ENCODE assay signal across 8 cellular contexts in the genomic region with DNA sequence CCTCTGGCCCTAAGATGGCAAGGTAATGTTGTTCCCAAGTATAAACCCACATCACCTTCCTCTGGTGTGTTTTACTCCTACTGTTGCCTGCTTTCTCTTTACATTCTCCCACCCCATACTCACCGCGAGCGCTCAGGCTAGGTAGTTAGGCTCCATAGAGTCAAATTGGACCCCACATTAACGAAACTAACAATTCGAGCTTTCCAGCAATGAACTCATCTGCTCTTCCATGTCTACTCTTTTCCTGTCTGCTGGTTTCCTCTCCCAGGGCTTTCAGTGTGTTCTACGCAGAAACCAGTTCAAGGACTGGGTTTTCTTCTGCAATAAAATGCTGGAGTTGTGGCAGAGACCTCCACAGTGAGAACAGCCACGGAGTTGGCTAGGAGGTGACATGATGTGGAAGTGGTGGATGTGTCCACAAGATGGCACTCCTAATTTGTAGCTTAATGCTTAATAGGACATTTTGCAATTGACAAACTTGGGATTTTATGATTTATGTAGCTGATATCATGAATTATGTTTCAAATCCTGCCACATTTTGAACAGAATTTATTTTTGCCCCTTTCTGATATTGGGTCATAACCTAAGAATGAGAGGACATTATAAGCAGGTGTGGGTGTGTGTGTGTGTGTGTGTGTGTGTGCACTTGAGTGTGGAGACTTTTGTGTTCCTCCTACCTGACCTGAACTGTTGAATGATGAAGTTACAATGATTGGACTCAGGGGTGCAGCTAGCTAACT. TPM values are rescaled to one million over a fixed set of nuclear protein-coding genes. Genes with fewer than 3 reads are reported as not detected.
DNase-seq lines count a peak whose midpoint lies in the region; ATAC-seq and TF ChIP-seq lines count a peak whose summit lies in the region.

No MANE protein-coding gene starts in this region.

- no peaks in the 10 kb centered on the region for H3K36me3 Mint-ChIP-seq in memory B cell

- H3K27me3 Mint-ChIP-seq in memory B cell = no peaks in the 10 kb centered on the region

- peak overlapping the region; percentile 58 for H3K4me3 Mint-ChIP-seq in memory B cell

- no peak overlapping the region for H3K27ac ChIP-seq in body of pancreas

- peak overlapping the region; percentile 91 for H3K27ac Mint-ChIP-seq in memory B cell

- WGBS in body of pancreas, 2 donors = 71 to 72% methylated on average over 7 of the region's 7 CpGs

- no peak for TF ChIP-seq POLR2A in body of pancreas (IDR thresholded peaks at IDR 0.05)

- ATAC-seq in body of pancreas = no peak
- ATAC-seq in memory B cell (ENCODE audit: low read depth) = no peak
- no peak for ATAC-seq in HG03159 (IDR thresholded peaks at IDR 0.05; ENCODE audit: unreplicated experiment)

- no peaks in the 10 kb centered on the region for H3K9me3 Mint-ChIP-seq in memory B cell

- H3K9me3 ChIP-seq in body of pancreas = no peaks in the 10 kb centered on the region

- peaks cover 40% of the 10 kb centered on the region for H3K4me1 ChIP-seq in body of pancreas

- H3K27me3 ChIP-seq in body of pancreas = no peaks in the 10 kb centered on the region

- intact Hi-C loops in body of pancreas (cut with DNase I) = no loop called here

- no peak overlapping the region for H3K4me3 ChIP-seq in body of pancreas

- no peaks in the 10 kb centered on the region for H3K36me3 ChIP-seq in body of pancreas (replicated peaks in 1 of 2; ENCODE audit: insufficient read depth in 1 of 2, low read depth in 2 of 2)

- peaks cover 24% of the 10 kb centered on the region for H3K4me1 Mint-ChIP-seq in memory B cell

- DNase-seq in stimulated activated CD4-positive, alpha-beta T cell treated with anti-CD3 and anti-CD28 coated beads, Interleukin-4, amount 100 ng/mL, for 24 hours = peak; percentile 14
- DNase-seq in stimulated activated CD4-positive, alpha-beta T cell treated with anti-CD3 and anti-CD28 coated beads, Interleukin-2, amount 100 ng/mL, for 24 hours = no peak
- DNase-seq in NCI-H526 treated with DMSO at 0.1 percent for 48 hours (lab: John Stamatoyannopoulos, UW) = peak; percentile 11
- DNase-seq in body of pancreas = peak in 2 of 4 donors; percentile 18 to 19
- no peak for DNase-seq in memory B cell (ENCODE audit: low spot score in 2 of 2)
- DNase-seq in KG1 (lab: John Stamatoyannopoulos, UW) = no peak
- no peak for DNase-seq in cerebellar nuclear complex (lab: John Stamatoyannopoulos, UW)

- peak in 6 of 7 experiments; percentile 9 to 38 (median 30) for TF ChIP-seq CTCF in body of pancreas (IDR thresholded peaks at IDR 0.05)

RNA-seq across cellular contexts. Expression of gene UQCRC2, which starts 2.2 kb away (rescaled TPM):
- total RNA-seq in body of pancreas = 100 to 1,000 TPM in 1 of 2 donors, 10 to 100 TPM in 1; 63.3 to 128 TPM

RNA-seq across cellular contexts. Expression of gene PDZD9, which starts 50.0 kb away (rescaled TPM):
- not detected for total RNA-seq in body of pancreas

RNA-seq across cellular contexts. Expression of gene MOSMO, which starts 57.0 kb away (rescaled TPM):
- 10 to 100 TPM in 1 of 2 donors, 1 to 10 TPM in 1; 3.6 to 13.2 TPM for total RNA-seq in body of pancreas

Comparison
In these comparisons a context has a peak if more than half of its experiments do, and no peak if none do; other contexts are left out.
1. DNase-seq: peak in stimulated activated CD4-positive, alpha-beta T cell treated with anti-CD3 and anti-CD28 coated beads, Interleukin-4, amount 100 ng/mL, for 24 hours (single experiment) and NCI-H526 treated with DMSO at 0.1 percent for 48 hours (single experiment); none in stimulated activated CD4-positive, alpha-beta T cell treated with anti-CD3 and anti-CD28 coated beads, Interleukin-2, amount 100 ng/mL, for 24 hours (0 of 2), memory B cell (0 of 2), KG1 (single experiment) and cerebellar nuclear complex (0 of 2).